Comparison of ENCODE assay signal across 12 cellular contexts in genomic region chr19:3508121-3508661, GRCh38. TPM values are rescaled to one million over a fixed set of nuclear protein-coding genes. Genes with fewer than 3 reads are reported as not detected.
DNase-seq lines count a peak whose midpoint lies in the region; ATAC-seq and TF ChIP-seq lines count a peak whose summit lies in the region.
"Not testable (repeated sequence)": the region's sequence is repeated elsewhere in the genome, so short reads cannot be mapped to it uniquely, and the experiment has no call there.
"Had no signal": no experiment of that assay in that cellular context is flagged by ENCODE, and none has a peak within 500 bp of the region (broad histone marks: within the 10 kb centered on the region; RNA-seq: fewer than 3 reads in every experiment).

No MANE protein-coding gene starts in this region.

- H3K4me2 ChIP-seq in GM23338 = peak overlapping the region; percentile 97; the same call in 1 of the 2 replicates
- H3K4me2 ChIP-seq in neural cell (ENCODE audit: low read length) = not testable (repeated sequence)

- TF ChIP-seq RAD21 in neural cell (conservative IDR thresholded peaks at IDR 0.05) = not testable (repeated sequence)

- not testable (repeated sequence) for H3K9me3 ChIP-seq in iPS-18a (ENCODE audit: control insufficient read depth, low read depth, low read length); neural cell (ENCODE audit: low read length)

- DNase-seq in GM23338 (ENCODE audit: low spot score); WTC11 (ENCODE audit: low spot score); activated naive CD8-positive, alpha-beta T cell treated with anti-CD3 and anti-CD28 coated beads, Interleukin-2, amount 50 U/mL, for 24 hours: not testable (repeated sequence)

- ATAC-seq in GM23338; WTC11; activated naive CD8-positive, alpha-beta T cell treated with anti-CD3 and anti-CD28 coated beads, Interleukin-2, amount 50 U/mL, for 24 hours: not testable (repeated sequence)

- CTCF ChIA-PET in WTC11 (lab: Charles Lee) = not testable (repeated sequence)

- not testable (repeated sequence) for H3K27me3 ChIP-seq in GM23338 (ENCODE audit: insufficient read depth); iPS-18a (ENCODE audit: control insufficient read depth, insufficient read depth, low read length); neural cell (ENCODE audit: insufficient read depth, low read depth, low read length)

- H3K4me1 ChIP-seq in GM23338 (ENCODE audit: insufficient read depth) = peaks cover 15% of the 10 kb centered on the region
- not testable (repeated sequence) for H3K4me1 ChIP-seq in iPS-18a (ENCODE audit: control insufficient read depth, low read depth, low read length)

- H3K4me3 Mint-ChIP-seq in GM23338 (peak overlapping the region; percentile 82), WTC11 (peak overlapping the region; percentile 85)
- peak overlapping the region; percentile 50 for H3K4me3 Mint-ChIP-seq in activated naive CD8-positive, alpha-beta T cell treated with anti-CD3 and anti-CD28 coated beads, Interleukin-2, amount 50 U/mL, for 24 hours

- not testable (repeated sequence) for H3K27ac ChIP-seq in GM23338 (ENCODE audit: low read depth); iPS-18a (ENCODE audit: low read length); neural cell (ENCODE audit: low read length)

- H3K9me3 Mint-ChIP-seq in GM23338; WTC11; activated naive CD8-positive, alpha-beta T cell treated with anti-CD3 and anti-CD28 coated beads, Interleukin-2, amount 50 U/mL, for 24 hours: not testable (repeated sequence)

- TF ChIP-seq CTCF in GM23338 (conservative IDR thresholded peaks at IDR 0.05; ENCODE audit: low read depth in 2 of 2); WTC11 (IDR thresholded peaks at IDR 0.05); neural cell (IDR thresholded peaks at IDR 0.05; ENCODE audit: poor library complexity, severe bottlenecking): not testable (repeated sequence)

- H3K36me3 ChIP-seq in GM23338 (ENCODE audit: insufficient read depth); iPS-18a (ENCODE audit: control insufficient read depth, low read depth, low read length); neural cell (ENCODE audit: insufficient read depth, low read length): not testable (repeated sequence)

- H2AFZ ChIP-seq in GM23338; neural cell (ENCODE audit: low read depth, low read length): not testable (repeated sequence)

- not testable (repeated sequence) for H3F3A ChIP-seq in GM23338 (replicated peaks; ENCODE audit: low read depth); neural cell (ENCODE audit: insufficient read depth, low read length, poor library complexity, severe bottlenecking)

- not testable (repeated sequence) for H4K20me1 ChIP-seq in GM23338 (replicated peaks; ENCODE audit: insufficient read depth)
- peaks cover 27% of the 10 kb centered on the region for H4K20me1 ChIP-seq in neural cell (ENCODE audit: insufficient read depth)

- H3K79me2 ChIP-seq in GM23338 (replicated peaks; ENCODE audit: insufficient read depth) (peaks cover 39% of the 10 kb centered on the region), neural cell (replicated peaks; ENCODE audit: insufficient read depth, low read length) (peaks cover 58% of the 10 kb centered on the region)

- POLR2A ChIA-PET in WTC11 (lab: Charles Lee) = interaction anchor here (0.7 kb wide), 2 partner anchors 10 to 24 kb away, joined by 4 to 7 read pairs; no protein-coding TSS in a partner anchor

- H3K36me3 Mint-ChIP-seq in GM23338 (ENCODE audit: low read depth) = peaks cover 11% of the 10 kb centered on the region; the same call in 2 of the 3 replicates
- peaks cover 12% of the 10 kb centered on the region; the same call in 1 of the 2 replicates for H3K36me3 Mint-ChIP-seq in WTC11
- not testable (repeated sequence) for H3K36me3 Mint-ChIP-seq in activated naive CD8-positive, alpha-beta T cell treated with anti-CD3 and anti-CD28 coated beads, Interleukin-2, amount 50 U/mL, for 24 hours (ENCODE audit: low read depth)

- H3K4me1 Mint-ChIP-seq in GM23338 (peaks cover 14% of the 10 kb centered on the region), WTC11 (peaks cover 18% of the 10 kb centered on the region)
- peaks cover 58% of the 10 kb centered on the region for H3K4me1 Mint-ChIP-seq in activated naive CD8-positive, alpha-beta T cell treated with anti-CD3 and anti-CD28 coated beads, Interleukin-2, amount 50 U/mL, for 24 hours

- not testable (repeated sequence) for H3K9me2 ChIP-seq in GM23338 (ENCODE audit: insufficient read depth); neural cell (ENCODE audit: insufficient read depth, low read length)

- not testable (repeated sequence) for H3K9ac ChIP-seq in iPS-18a (ENCODE audit: low read length)
- H3K9ac ChIP-seq in neural cell (ENCODE audit: low read length) = peak overlapping the region; percentile 94

- H3K27ac Mint-ChIP-seq in GM23338, WTC11: not testable (repeated sequence)
- peak overlapping the region; percentile 46 for H3K27ac Mint-ChIP-seq in activated naive CD8-positive, alpha-beta T cell treated with anti-CD3 and anti-CD28 coated beads, Interleukin-2, amount 50 U/mL, for 24 hours

- TF ChIP-seq EP300 in neural cell (conservative IDR thresholded peaks at IDR 0.05; ENCODE audit: poor library complexity, severe bottlenecking) = not testable (repeated sequence)

- H3K27me3 Mint-ChIP-seq in GM23338 (ENCODE audit: insufficient read depth, low read depth, poor library complexity) = peaks cover 27% of the 10 kb centered on the region
- not testable (repeated sequence) for H3K27me3 Mint-ChIP-seq in WTC11 (ENCODE audit: low read depth); activated naive CD8-positive, alpha-beta T cell treated with anti-CD3 and anti-CD28 coated beads, Interleukin-2, amount 50 U/mL, for 24 hours

- H3K4me3 ChIP-seq in GM23338 (peak overlapping the region; percentile 86), iPS-18a (ENCODE audit: low read length) (peak overlapping the region; percentile 69), neural cell (ENCODE audit: low read length) (peak overlapping the region; percentile 95)

RNA-seq across cellular contexts. Expression of gene FZR1, which starts 2.1 kb away (rescaled TPM):
- total RNA-seq in GM23338 (2014; rRNA removed; shearing (Covaris generic)) = 38.4 and 39.2 TPM in 2 replicates
- polyA plus RNA-seq in GM23338 (2016; fragmentation: Nextera tagmentation; extraction: Ambion mirVana) (12.9 and 16.1 TPM in 2 replicates), neural cell (55.7 and 62.8 TPM in 2 replicates)
- total RNA-seq in WTC11 (2021) = 43.6 to 60.8 TPM (median 44.4 TPM) in 3 replicates
- 84.0 and 102 TPM in 2 replicates for polyA minus RNA-seq in neural cell

RNA-seq across cellular contexts. Expression of gene DOHH, which starts 7.7 kb away (rescaled TPM):
- 34.1 and 34.7 TPM in 2 replicates for total RNA-seq in GM23338 (2014; rRNA removed; shearing (Covaris generic))
- 19.0 TPM in 2 replicates for polyA plus RNA-seq in GM23338 (2016; fragmentation: Nextera tagmentation; extraction: Ambion mirVana)
- 16.9 to 22.2 TPM (median 18.3 TPM) in 3 replicates for total RNA-seq in WTC11 (2021)
- 18.9 and 20.3 TPM in 2 replicates for polyA plus RNA-seq in neural cell
- polyA minus RNA-seq in neural cell = 11.9 and 12.7 TPM in 2 replicates

RNA-seq across cellular contexts. Expression of gene SMIM44, which starts 24.9 kb away (rescaled TPM):
- not detected in 2 replicates for total RNA-seq in GM23338 (2014; rRNA removed; shearing (Covaris generic))
- not detected in 2 replicates for polyA plus RNA-seq in GM23338 (2016; fragmentation: Nextera tagmentation; extraction: Ambion mirVana)
- not detected in 3 replicates for total RNA-seq in WTC11 (2021)
- polyA plus RNA-seq in neural cell = not detected in 2 replicates
- polyA minus RNA-seq in neural cell = not detected in 2 replicates
- total RNA-seq: endothelial cell of umbilical vein, G401, glomerular endothelial cell, pulmonary artery endothelial cell, SK-MEL-5 had no signal
- polyA plus RNA-seq: endothelial cell of umbilical vein, thymus had no signal

RNA-seq across cellular contexts. Expression of gene SMIM24, which starts 27.9 kb away (rescaled TPM):
- total RNA-seq in GM23338 (2014; rRNA removed; shearing (Covaris generic)) = 4.7 and 5.0 TPM in 2 replicates
- polyA plus RNA-seq in GM23338 (2016; fragmentation: Nextera tagmentation; extraction: Ambion mirVana) (19.0 and 21.5 TPM in 2 replicates), neural cell (not detected in 2 replicates)
- total RNA-seq in WTC11 (2021) = 2.8 to 9.9 TPM (median 7.4 TPM) in 3 replicates
- polyA minus RNA-seq in neural cell = not detected in 2 replicates
- total RNA-seq: endothelial cell of umbilical vein, glomerular endothelial cell, pulmonary artery endothelial cell, SK-MEL-5 had no signal
- polyA plus RNA-seq: endothelial cell of umbilical vein had no signal

RNA-seq across cellular contexts. Expression of gene TEKTIP1, which starts 30.8 kb away (rescaled TPM):
- total RNA-seq in GM23338 (2014; rRNA removed; shearing (Covaris generic)) = not detected in 2 replicates
- polyA plus RNA-seq in GM23338 (2016; fragmentation: Nextera tagmentation; extraction: Ambion mirVana) (0.50 TPM in 1 of 2 replicates, not detected in the other), neural cell (1.2 TPM in 1 of 2 replicates, not detected in the other)
- 3.3 to 6.3 TPM (median 4.7 TPM) in 3 replicates for total RNA-seq in WTC11 (2021)
- polyA minus RNA-seq in neural cell = not detected in 2 replicates
- total RNA-seq: G401, glomerular endothelial cell, kidney epithelial cell, pulmonary artery endothelial cell, SK-MEL-5 had no signal
- polyA plus RNA-seq: endothelial cell of umbilical vein had no signal
